ENCODE assay signal across 25 cellular contexts in the genomic region with DNA sequence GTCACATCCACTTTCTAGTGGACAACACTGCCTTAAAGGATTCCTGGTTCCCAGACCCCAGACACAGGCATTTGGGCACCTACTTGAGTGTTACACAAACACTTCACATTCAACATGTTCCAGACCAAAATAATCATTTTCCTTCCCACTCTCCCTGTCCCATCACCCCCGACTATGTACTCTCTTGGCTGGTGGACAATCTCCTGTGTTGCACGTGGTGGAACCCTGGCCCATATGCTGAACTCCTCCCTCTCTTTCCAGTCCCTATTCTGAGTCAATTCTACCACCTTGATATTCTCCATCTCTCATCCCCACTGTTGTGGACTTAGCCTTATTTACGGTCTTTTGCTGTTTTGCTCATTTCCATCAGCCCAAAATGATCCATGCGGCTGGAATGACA. TPM values are rescaled to one million over a fixed set of nuclear protein-coding genes. Genes with fewer than 3 reads are reported as not detected.
DNase-seq lines count a peak whose midpoint lies in the region; ATAC-seq, FAIRE-seq and TF ChIP-seq lines count a peak whose summit lies in the region.
"Had no signal": no experiment of that assay in that cellular context is flagged by ENCODE, and none has a peak within 500 bp of the region (broad histone marks: within the 10 kb centered on the region; RNA-seq: fewer than 3 reads in every experiment).

No MANE protein-coding gene starts in this region.

- TF ChIP-seq RAD21 in K562 (CRISPR knock-in tag; conservative IDR thresholded peaks at IDR 0.05 in 1 of 2, IDR thresholded peaks at IDR 0.05 in 1 of 2), result no peak

- H3K79me2 ChIP-seq in GM23338 (replicated peaks; ENCODE audit: insufficient read depth), result no peaks in the 10 kb centered on the region; the same call in 1 of the 2 replicates
- no peaks in the 10 kb centered on the region for H3K79me2 ChIP-seq in K562 (ENCODE audit: control insufficient read depth, insufficient read depth, low read length)

- H3K27me3 Mint-ChIP-seq in activated CD4-positive, alpha-beta T cell treated with anti-CD3 and anti-CD28 coated beads for 36 hours, result peaks cover 9% of the 10 kb centered on the region
- peaks cover 19% of the 10 kb centered on the region for H3K27me3 Mint-ChIP-seq in GM23338 (ENCODE audit: insufficient read depth, low read depth, poor library complexity)

- POLR2A ChIA-PET in activated CD4-positive, alpha-beta T cell treated with anti-CD3 and anti-CD28 coated beads for 36 hours (lab: Charles Lee), result no interaction called here
- POLR2A ChIA-PET in K562 (lab: Yijun Ruan, JAX), result interaction anchor here (1.3 kb wide), 1 partner anchor 28 kb away, joined by 3 read pairs; no protein-coding TSS in a partner anchor

- H3K9me3 Mint-ChIP-seq in activated CD4-positive, alpha-beta T cell treated with anti-CD3 and anti-CD28 coated beads for 36 hours (ENCODE audit: low read depth), result no peaks in the 10 kb centered on the region
- H3K9me3 Mint-ChIP-seq in GM23338, result peaks cover 2% of the 10 kb centered on the region; the same call in 2 of the 3 replicates
- H3K9me3 Mint-ChIP-seq: CD14-positive monocyte; CD4-positive, alpha-beta memory T cell had no signal

- H3K36me3 Mint-ChIP-seq in activated CD4-positive, alpha-beta T cell treated with anti-CD3 and anti-CD28 coated beads for 36 hours (ENCODE audit: low read depth), result no peaks in the 10 kb centered on the region
- no peaks in the 10 kb centered on the region for H3K36me3 Mint-ChIP-seq in GM23338 (ENCODE audit: low read depth)
- H3K36me3 Mint-ChIP-seq: CD14-positive monocyte; CD4-positive, alpha-beta memory T cell had no signal

- H4K20me1 ChIP-seq in GM23338 (replicated peaks; ENCODE audit: insufficient read depth), result no peaks in the 10 kb centered on the region
- no peaks in the 10 kb centered on the region for H4K20me1 ChIP-seq in K562 (replicated peaks; ENCODE audit: control insufficient read depth, insufficient read depth, low read length)
- H4K20me1 ChIP-seq: BLaER1 treated with 17β-estradiol and CSF1 and Interleukin-3, amounts not matched to agents 10 nM and 100 nM had no signal

- no peak overlapping the region for H3K4me3 Mint-ChIP-seq in activated CD4-positive, alpha-beta T cell treated with anti-CD3 and anti-CD28 coated beads for 36 hours
- H3K4me3 Mint-ChIP-seq in GM23338, result no peak overlapping the region; the same call in 2 of the 3 replicates
- H3K4me3 Mint-ChIP-seq: CD14-positive monocyte had no signal

- no peaks in the 10 kb centered on the region for H3K9me1 ChIP-seq in K562 (ENCODE audit: control insufficient read depth, insufficient read depth, low read length)

- no peak for DNase-seq in activated CD4-positive, alpha-beta T cell treated with anti-CD3 and anti-CD28 coated beads for 36 hours
- DNase-seq in activated CD4-positive, alpha-beta T cell treated with anti-CD3 and anti-CD28 coated beads, Interleukin-2, amount 50 U/mL, for 4 hours, result no peak
- DNase-seq in GM23338 (ENCODE audit: low spot score) (no peak), K562 (ENCODE audit: extremely low read depth in 1 of 4, low spot score in 3 of 4) (no peak), posterior vena cava (ENCODE audit: low spot score) (peak; percentile 4), NCI-H526 (lab: John Stamatoyannopoulos, UW) (no peak), colonic mucosa (no peak), GDM1 (lab: John Stamatoyannopoulos, UW) (no peak)
- DNase-seq: 8988T; ACHN; AML-193; BE2C; Calu3; CD4-positive, alpha-beta memory T cell; COR-L47; DND-41; GOT3; H7; HCEC 1CT had no signal

- H3K27ac Mint-ChIP-seq in activated CD4-positive, alpha-beta T cell treated with anti-CD3 and anti-CD28 coated beads for 36 hours, result peak overlapping the region; percentile 2
- no peak overlapping the region for H3K27ac Mint-ChIP-seq in GM23338
- H3K27ac Mint-ChIP-seq: CD14-positive monocyte had no signal

- H3K9me3 ChIP-seq in K562 (replicated peaks; ENCODE audit: control insufficient read depth, insufficient read depth, low read depth, low read length) (no peaks in the 10 kb centered on the region), colonic mucosa (no peaks in the 10 kb centered on the region)
- H3K9me3 ChIP-seq: A549, BE2C had no signal

- H3K4me1 ChIP-seq in GM23338 (ENCODE audit: insufficient read depth) (peaks cover 26% of the 10 kb centered on the region), K562 (replicated peaks in 1 of 2; ENCODE audit: control insufficient read depth in 2 of 2, insufficient read depth in 2 of 2, low read length in 2 of 2) (peaks cover 0 to 6% of the 10 kb centered on the region in 2 experiments; a peak in 2 of 5 replicates), colonic mucosa (no peaks in the 10 kb centered on the region)
- H3K4me1 ChIP-seq: A549, BE2C had no signal

- no peak for TF ChIP-seq EP300 in K562 (IDR thresholded peaks at IDR 0.05; ENCODE audit: low read length)

- FAIRE-seq in K562 (lab: Jason Lieb, UNC), result no peak
- FAIRE-seq: A549, G401.6, GM12878, GM19239 had no signal

- H3F3A ChIP-seq in GM23338 (replicated peaks; ENCODE audit: low read depth), result peaks cover 14% of the 10 kb centered on the region

- H3K36me3 ChIP-seq in GM23338 (ENCODE audit: insufficient read depth) (no peaks in the 10 kb centered on the region), K562 (ENCODE audit: control insufficient read depth, insufficient read depth, low read length) (no peaks in the 10 kb centered on the region), colonic mucosa (no peaks in the 10 kb centered on the region)
- H3K36me3 ChIP-seq: BE2C; BLaER1 treated with 17β-estradiol and CSF1 and Interleukin-3, amounts not matched to agents 10 nM and 100 nM had no signal

- no peak overlapping the region for H3K27ac ChIP-seq in GM23338 (ENCODE audit: low read depth)
- no peak overlapping the region for H3K27ac ChIP-seq in K562 (ENCODE audit: extremely low read depth, low read depth, low read length)
- no peak overlapping the region for H3K27ac ChIP-seq in colonic mucosa
- H3K27ac ChIP-seq: A549; BLaER1 treated with 17β-estradiol and CSF1 and Interleukin-3, amounts not matched to agents 10 nM and 100 nM had no signal

- ATAC-seq in activated CD4-positive, alpha-beta T cell treated with anti-CD3 and anti-CD28 coated beads for 36 hours, result no peak
- ATAC-seq in GM23338 (no peak), K562 (no peak)
- ATAC-seq: A549, GM12878 had no signal

- 21% methylated on average over 4 of the region's 4 CpGs for WGBS in K562 (ENCODE audit: insufficient coverage, low coverage, missing lambda C conversion rate)

- TF ChIP-seq CTCF in GM23338 (conservative IDR thresholded peaks at IDR 0.05; ENCODE audit: low read depth in 2 of 2) (no peak), K562 (IDR thresholded peaks at IDR 0.05 in 2 of 3, conservative IDR thresholded peaks at IDR 0.05 in 1 of 3; ENCODE audit: insufficient read depth in 2 of 3, low read depth in 1 of 3, low read length in 3 of 3) (no peak), colonic mucosa (IDR thresholded peaks at IDR 0.05) (no peak)

- H3K4me2 ChIP-seq in GM23338, result no peak overlapping the region
- H3K4me2 ChIP-seq in K562 (ENCODE audit: insufficient read depth, low read length), result no peak overlapping the region
- H3K4me2 ChIP-seq: A549 had no signal

- CTCF ChIA-PET in activated CD4-positive, alpha-beta T cell treated with anti-CD3 and anti-CD28 coated beads for 36 hours (lab: Charles Lee), result no interaction called here
- CTCF ChIA-PET in K562 (lab: Yijun Ruan, JAX; ENCODE audit: low intra/inter-chr PET ratio), result no interaction called here

- no peaks in the 10 kb centered on the region for H3K27me3 ChIP-seq in GM23338 (ENCODE audit: insufficient read depth)
- H3K27me3 ChIP-seq in K562 (ENCODE audit: control insufficient read depth in 2 of 2, insufficient read depth in 2 of 2, low read length in 2 of 2), result peaks cover 3 to 5% of the 10 kb centered on the region in 2 experiments; a peak in 4 of 5 replicates
- no peaks in the 10 kb centered on the region for H3K27me3 ChIP-seq in colonic mucosa
- H3K27me3 ChIP-seq: BE2C; BLaER1 treated with 17β-estradiol and CSF1 and Interleukin-3, amounts not matched to agents 10 nM and 100 nM had no signal

- H2AFZ ChIP-seq in GM23338 (peak overlapping the region; percentile 48), K562 (ENCODE audit: low read depth, low read length) (0 out of 2 replicates have a peak overlapping the region, but pooled peaks have one; percentile 38)

- in situ Hi-C loops in K562 (cut with MboI), result no loop called here

- H3K9me2 ChIP-seq in GM23338 (ENCODE audit: insufficient read depth), result no peaks in the 10 kb centered on the region

- H3K4me1 Mint-ChIP-seq in activated CD4-positive, alpha-beta T cell treated with anti-CD3 and anti-CD28 coated beads for 36 hours, result peaks cover 12% of the 10 kb centered on the region
- peaks cover 37% of the 10 kb centered on the region for H3K4me1 Mint-ChIP-seq in GM23338

- no TSS peak for BruUV-seq in K562 (replicated peaks; lab: Mats Ljungman, UMichigan)

- intact Hi-C loops in activated CD4-positive, alpha-beta T cell treated with anti-CD3 and anti-CD28 coated beads for 36 hours (cut with DNase I, micrococcal nuclease), result no loop called here
- intact Hi-C loops in K562 (cut with micrococcal nuclease), result loop anchor here (10.0 kb wide), 1 partner anchor 252 kb away; the partner anchor contains the start of gene OPTN
- intact Hi-C loops in posterior vena cava (cut with DNase I), result no loop called here
- intact Hi-C loops in colonic mucosa (cut with DNase I), result no loop called here

- H3K4me3 ChIP-seq in GM23338 (no peak overlapping the region), K562 (no peak overlapping the region), colonic mucosa (no peak overlapping the region)
- H3K4me3 ChIP-seq: A549; BLaER1 treated with 17β-estradiol and CSF1 and Interleukin-3, amounts not matched to agents 10 nM and 100 nM; GM12878 had no signal

- H3K9ac ChIP-seq in K562 (ENCODE audit: insufficient read depth in 1 of 2, low read depth in 2 of 2, low read length in 2 of 2), result no peak overlapping the region
- H3K9ac ChIP-seq in colonic mucosa (ENCODE audit: low read depth in 2 of 2, low read length in 2 of 2), result no peak overlapping the region
- H3K9ac ChIP-seq: BLaER1 treated with 17β-estradiol and CSF1 and Interleukin-3, amounts not matched to agents 10 nM and 100 nM had no signal

- TF ChIP-seq POLR2A in K562 (conservative IDR thresholded peaks at IDR 0.05), result no peak

RNA-seq across cellular contexts. Expression of gene SEPHS1, which starts 8.3 kb away (rescaled TPM):
- 10 to 100 TPM; 74.5 to 74.7 TPM for total RNA-seq in activated CD4-positive, alpha-beta T cell treated with anti-CD3 and anti-CD28 coated beads for 36 hours
- 609 and 662 TPM in 2 replicates for total RNA-seq in GM23338 (2014; rRNA removed; shearing (Covaris generic))
- 260 and 274 TPM in 2 replicates for polyA plus RNA-seq in GM23338 (2016; fragmentation: Nextera tagmentation; extraction: Ambion mirVana)
- total RNA-seq in K562 (2011; cell fraction: chromatin; rRNA removed; ENCODE audit: low replicate concordance), result 23.7 and 27.5 TPM in 2 replicates
- total RNA-seq in K562 (2011; cell fraction: nucleolus; rRNA removed), result 15.1 and 22.0 TPM in 2 replicates
- 25.2 and 36.9 TPM in 2 replicates for total RNA-seq in K562 (2011; cell fraction: nucleoplasm; rRNA removed)
- 35.5 and 35.7 TPM in 2 replicates for total RNA-seq in K562 (2014; rRNA removed)
- total RNA-seq in K562 (2014; rRNA removed; fragmentation: Illumina TruSeq; extraction: Trizol), result 41.8 and 51.1 TPM in 2 replicates
- total RNA-seq in K562 (2015; rRNA removed; fragmentation: Illumina TruSeq; extraction: Trizol), result 40.9 TPM in 2 replicates
- 39.9 and 45.3 TPM in 2 replicates for total RNA-seq in K562 (2021)
- 63.4 and 82.8 TPM in 2 replicates for polyA plus RNA-seq in K562 (2011; rRNA removed)
- polyA plus RNA-seq in K562 (2011; cell fraction: cytosol; rRNA removed), result 32.9 and 42.2 TPM in 2 replicates
- 29.2 and 32.9 TPM in 2 replicates for polyA plus RNA-seq in K562 (2011; cell fraction: nucleus; rRNA removed)
- 30.0 and 41.3 TPM in 2 replicates for polyA plus RNA-seq in K562 (2012)
- polyA plus RNA-seq in K562 (2014; fragmentation: Illumina TruSeq; extraction: Trizol), result 79.9 and 83.2 TPM in 2 replicates
- polyA plus RNA-seq in K562 (2014; fragmentation: Nextera tagmentation; extraction: Ambion mirVana), result 10 to 100 TPM; 14.7 to 15.9 TPM
- 48.3 and 48.5 TPM in 2 replicates for polyA plus RNA-seq in K562 (2014; rRNA removed)
- polyA minus RNA-seq in K562 (2011; rRNA and poly(A)+ RNA removed), result 91.6 and 99.5 TPM in 2 replicates
- 38.2 and 38.6 TPM in 2 replicates for polyA minus RNA-seq in K562 (2011; cell fraction: cytosol; rRNA and poly(A)+ RNA removed)
- 6.6 and 14.6 TPM in 2 replicates for polyA minus RNA-seq in K562 (2011; cell fraction: nucleus; rRNA and poly(A)+ RNA removed)
- 10 to 100 TPM; 29.7 to 30.7 TPM for total RNA-seq in posterior vena cava
- total RNA-seq in colonic mucosa, result 10 to 100 TPM; 34.4 to 51.3 TPM

RNA-seq across cellular contexts. Expression of gene PHYH, which starts 56.5 kb away (rescaled TPM):
- 10 to 100 TPM; 11.7 to 12.8 TPM for total RNA-seq in activated CD4-positive, alpha-beta T cell treated with anti-CD3 and anti-CD28 coated beads for 36 hours
- total RNA-seq in GM23338 (2014; rRNA removed; shearing (Covaris generic)), result 10.9 and 17.9 TPM in 2 replicates
- polyA plus RNA-seq in GM23338 (2016; fragmentation: Nextera tagmentation; extraction: Ambion mirVana) (25.7 and 29.8 TPM in 2 replicates), K562 (2011; rRNA removed) (5.7 and 6.1 TPM in 2 replicates), K562 (2014; fragmentation: Illumina TruSeq; extraction: Trizol) (5.8 and 6.5 TPM in 2 replicates), K562 (2014; fragmentation: Nextera tagmentation; extraction: Ambion mirVana) (1 to 10 TPM; 6.3 to 6.9 TPM), K562 (2014; rRNA removed) (4.2 and 6.2 TPM in 2 replicates)
- total RNA-seq in K562 (2011; cell fraction: chromatin; rRNA removed; ENCODE audit: low replicate concordance), result 2.6 and 4.8 TPM in 2 replicates
- 1.1 and 1.8 TPM in 2 replicates for total RNA-seq in K562 (2011; cell fraction: nucleolus; rRNA removed)
- total RNA-seq in K562 (2011; cell fraction: nucleoplasm; rRNA removed), result 2.4 and 2.8 TPM in 2 replicates
- total RNA-seq in K562 (2014; rRNA removed) (3.7 and 3.8 TPM in 2 replicates), K562 (2014; rRNA removed; fragmentation: Illumina TruSeq; extraction: Trizol) (4.0 and 4.4 TPM in 2 replicates), K562 (2015; rRNA removed; fragmentation: Illumina TruSeq; extraction: Trizol) (5.4 and 6.1 TPM in 2 replicates), K562 (2021) (4.9 and 5.2 TPM in 2 replicates), posterior vena cava (10 to 100 TPM; 26.7 to 35.1 TPM), colonic mucosa (10 to 100 TPM; 35.6 to 62.1 TPM)
- 4.8 and 5.3 TPM in 2 replicates for polyA plus RNA-seq in K562 (2011; cell fraction: cytosol; rRNA removed)
- polyA plus RNA-seq in K562 (2011; cell fraction: nucleus; rRNA removed), result 2.5 and 3.2 TPM in 2 replicates
- 7.6 and 14.7 TPM in 2 replicates for polyA plus RNA-seq in K562 (2012)
- 2.0 and 2.5 TPM in 2 replicates for polyA minus RNA-seq in K562 (2011; rRNA and poly(A)+ RNA removed)
- 1.0 and 2.8 TPM in 2 replicates for polyA minus RNA-seq in K562 (2011; cell fraction: cytosol; rRNA and poly(A)+ RNA removed)
- polyA minus RNA-seq in K562 (2011; cell fraction: nucleus; rRNA and poly(A)+ RNA removed), result 0.81 and 1.00 TPM in 2 replicates
